In the genomic region with DNA sequence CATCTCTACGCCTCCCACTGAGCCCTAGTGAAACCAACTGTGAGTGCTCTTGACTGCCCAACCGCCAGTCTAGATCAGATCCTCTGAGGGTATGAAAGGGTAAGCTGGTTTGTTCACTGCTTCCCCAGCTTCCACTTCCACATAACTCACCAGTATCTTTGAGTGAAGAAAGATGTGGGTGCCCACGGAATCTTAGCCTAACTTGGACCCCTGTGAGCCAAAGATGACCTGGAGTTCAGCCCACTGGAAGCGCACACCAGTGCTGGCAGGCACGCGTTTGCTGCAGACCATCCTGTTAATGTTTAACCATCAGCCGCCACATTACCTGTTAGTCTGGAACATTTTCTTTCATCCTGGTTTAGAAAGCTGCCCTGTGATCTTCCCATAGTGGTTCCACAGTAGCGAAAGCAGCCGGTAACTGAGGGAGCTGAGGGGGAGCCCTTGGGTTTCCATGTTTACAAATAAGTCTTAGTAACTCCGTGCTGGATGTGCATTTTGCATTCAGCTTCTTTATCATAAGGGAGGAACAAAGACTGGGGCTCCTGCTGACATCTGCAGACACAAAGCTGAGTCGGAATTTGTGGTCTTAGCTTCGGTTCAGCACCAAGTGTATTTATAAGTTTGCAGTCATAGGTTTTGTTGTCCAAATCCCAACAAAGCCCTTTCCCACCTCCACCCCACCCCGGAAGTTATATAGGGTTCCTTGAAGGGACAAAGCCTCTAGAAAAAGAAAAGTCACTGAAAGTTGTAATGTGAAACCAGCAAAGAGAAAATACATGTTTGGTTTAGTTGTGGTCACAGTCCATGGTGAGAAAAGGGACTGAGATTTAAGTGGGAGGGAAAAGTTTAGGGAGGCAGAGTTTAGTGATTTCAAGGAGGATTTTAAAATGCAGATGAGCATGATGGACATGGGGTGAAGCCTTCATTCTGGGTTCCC, we compare ENCODE assay signal across 1 cellular context.
A peak's percentile ranks its signal among the peaks of the same experiment; 100 is the strongest.
TF ChIP-seq lines count a peak whose summit lies in the region.

No MANE protein-coding gene starts in this region.

TF ChIP-seq in HepG2, 621 proteins besides CTCF, POLR2A, EP300 and RAD21 (continued from another document and continues in another):
- TF ChIP-seq, protein P1, sequence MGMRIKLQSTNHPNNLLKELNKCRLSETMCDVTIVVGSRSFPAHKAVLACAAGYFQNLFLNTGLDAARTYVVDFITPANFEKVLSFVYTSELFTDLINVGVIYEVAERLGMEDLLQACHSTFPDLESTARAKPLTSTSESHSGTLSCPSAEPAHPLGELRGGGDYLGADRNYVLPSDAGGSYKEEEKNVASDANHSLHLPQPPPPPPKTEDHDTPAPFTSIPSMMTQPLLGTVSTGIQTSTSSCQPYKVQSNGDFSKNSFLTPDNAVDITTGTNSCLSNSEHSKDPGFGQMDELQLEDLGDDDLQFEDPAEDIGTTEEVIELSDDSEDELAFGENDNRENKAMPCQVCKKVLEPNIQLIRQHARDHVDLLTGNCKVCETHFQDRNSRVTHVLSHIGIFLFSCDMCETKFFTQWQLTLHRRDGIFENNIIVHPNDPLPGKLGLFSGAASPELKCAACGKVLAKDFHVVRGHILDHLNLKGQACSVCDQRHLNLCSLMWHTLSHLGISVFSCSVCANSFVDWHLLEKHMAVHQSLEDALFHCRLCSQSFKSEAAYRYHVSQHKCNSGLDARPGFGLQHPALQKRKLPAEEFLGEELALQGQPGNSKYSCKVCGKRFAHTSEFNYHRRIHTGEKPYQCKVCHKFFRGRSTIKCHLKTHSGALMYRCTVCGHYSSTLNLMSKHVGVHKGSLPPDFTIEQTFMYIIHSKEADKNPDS (CRISPR knock-in tag; IDR thresholded peaks at IDR 0.05), result no peak
- TF ChIP-seq CBX2 (IDR thresholded peaks at IDR 0.05; ENCODE audit: low read depth, low read length) (no peak), CBX2 (CRISPR knock-in tag; IDR thresholded peaks at IDR 0.05; ENCODE audit: low read depth) (no peak), FOXM1 (CRISPR knock-in tag; IDR thresholded peaks at IDR 0.05) (no peak), ZNF75D (CRISPR knock-in tag; IDR thresholded peaks at IDR 0.05; ENCODE audit: borderline replicate concordance) (no peak), FOXK1 (CRISPR knock-in tag; IDR thresholded peaks at IDR 0.05; ENCODE audit: borderline replicate concordance, low read depth) (peak; percentile 88), ZNF572 (CRISPR knock-in tag; IDR thresholded peaks at IDR 0.05) (no peak), SUZ12 (IDR thresholded peaks at IDR 0.05; ENCODE audit: low read depth, low read length) (no peak), RORA (CRISPR knock-in tag; IDR thresholded peaks at IDR 0.05) (no peak), ZNF552 (CRISPR knock-in tag; IDR thresholded peaks at IDR 0.05; ENCODE audit: borderline replicate concordance) (peak; percentile 38; the same call in 1 of the 2 replicates), ZNF225 (CRISPR knock-in tag; IDR thresholded peaks at IDR 0.05) (no peak)
- TF ChIP-seq, protein P2, sequence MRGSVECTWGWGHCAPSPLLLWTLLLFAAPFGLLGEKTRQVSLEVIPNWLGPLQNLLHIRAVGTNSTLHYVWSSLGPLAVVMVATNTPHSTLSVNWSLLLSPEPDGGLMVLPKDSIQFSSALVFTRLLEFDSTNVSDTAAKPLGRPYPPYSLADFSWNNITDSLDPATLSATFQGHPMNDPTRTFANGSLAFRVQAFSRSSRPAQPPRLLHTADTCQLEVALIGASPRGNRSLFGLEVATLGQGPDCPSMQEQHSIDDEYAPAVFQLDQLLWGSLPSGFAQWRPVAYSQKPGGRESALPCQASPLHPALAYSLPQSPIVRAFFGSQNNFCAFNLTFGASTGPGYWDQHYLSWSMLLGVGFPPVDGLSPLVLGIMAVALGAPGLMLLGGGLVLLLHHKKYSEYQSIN (CRISPR knock-in tag; IDR thresholded peaks at IDR 0.05; ENCODE audit: borderline replicate concordance), result no peak
- TF ChIP-seq, protein P3, sequence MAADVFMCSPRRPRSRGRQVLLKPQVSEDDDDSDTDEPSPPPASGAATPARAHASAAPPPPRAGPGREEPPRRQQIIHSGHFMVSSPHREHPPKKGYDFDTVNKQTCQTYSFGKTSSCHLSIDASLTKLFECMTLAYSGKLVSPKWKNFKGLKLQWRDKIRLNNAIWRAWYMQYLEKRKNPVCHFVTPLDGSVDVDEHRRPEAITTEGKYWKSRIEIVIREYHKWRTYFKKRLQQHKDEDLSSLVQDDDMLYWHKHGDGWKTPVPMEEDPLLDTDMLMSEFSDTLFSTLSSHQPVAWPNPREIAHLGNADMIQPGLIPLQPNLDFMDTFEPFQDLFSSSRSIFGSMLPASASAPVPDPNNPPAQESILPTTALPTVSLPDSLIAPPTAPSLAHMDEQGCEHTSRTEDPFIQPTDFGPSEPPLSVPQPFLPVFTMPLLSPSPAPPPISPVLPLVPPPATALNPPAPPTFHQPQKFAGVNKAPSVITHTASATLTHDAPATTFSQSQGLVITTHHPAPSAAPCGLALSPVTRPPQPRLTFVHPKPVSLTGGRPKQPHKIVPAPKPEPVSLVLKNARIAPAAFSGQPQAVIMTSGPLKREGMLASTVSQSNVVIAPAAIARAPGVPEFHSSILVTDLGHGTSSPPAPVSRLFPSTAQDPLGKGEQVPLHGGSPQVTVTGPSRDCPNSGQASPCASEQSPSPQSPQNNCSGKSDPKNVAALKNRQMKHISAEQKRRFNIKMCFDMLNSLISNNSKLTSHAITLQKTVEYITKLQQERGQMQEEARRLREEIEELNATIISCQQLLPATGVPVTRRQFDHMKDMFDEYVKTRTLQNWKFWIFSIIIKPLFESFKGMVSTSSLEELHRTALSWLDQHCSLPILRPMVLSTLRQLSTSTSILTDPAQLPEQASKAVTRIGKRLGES (CRISPR knock-in tag; IDR thresholded peaks at IDR 0.05; ENCODE audit: borderline replicate concordance), result no peak
- TF ChIP-seq, protein P4, sequence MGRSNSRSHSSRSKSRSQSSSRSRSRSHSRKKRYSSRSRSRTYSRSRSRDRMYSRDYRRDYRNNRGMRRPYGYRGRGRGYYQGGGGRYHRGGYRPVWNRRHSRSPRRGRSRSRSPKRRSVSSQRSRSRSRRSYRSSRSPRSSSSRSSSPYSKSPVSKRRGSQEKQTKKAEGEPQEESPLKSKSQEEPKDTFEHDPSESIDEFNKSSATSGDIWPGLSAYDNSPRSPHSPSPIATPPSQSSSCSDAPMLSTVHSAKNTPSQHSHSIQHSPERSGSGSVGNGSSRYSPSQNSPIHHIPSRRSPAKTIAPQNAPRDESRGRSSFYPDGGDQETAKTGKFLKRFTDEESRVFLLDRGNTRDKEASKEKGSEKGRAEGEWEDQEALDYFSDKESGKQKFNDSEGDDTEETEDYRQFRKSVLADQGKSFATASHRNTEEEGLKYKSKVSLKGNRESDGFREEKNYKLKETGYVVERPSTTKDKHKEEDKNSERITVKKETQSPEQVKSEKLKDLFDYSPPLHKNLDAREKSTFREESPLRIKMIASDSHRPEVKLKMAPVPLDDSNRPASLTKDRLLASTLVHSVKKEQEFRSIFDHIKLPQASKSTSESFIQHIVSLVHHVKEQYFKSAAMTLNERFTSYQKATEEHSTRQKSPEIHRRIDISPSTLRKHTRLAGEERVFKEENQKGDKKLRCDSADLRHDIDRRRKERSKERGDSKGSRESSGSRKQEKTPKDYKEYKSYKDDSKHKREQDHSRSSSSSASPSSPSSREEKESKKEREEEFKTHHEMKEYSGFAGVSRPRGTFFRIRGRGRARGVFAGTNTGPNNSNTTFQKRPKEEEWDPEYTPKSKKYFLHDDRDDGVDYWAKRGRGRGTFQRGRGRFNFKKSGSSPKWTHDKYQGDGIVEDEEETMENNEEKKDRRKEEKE (IDR thresholded peaks at IDR 0.05), result no peak
- TF ChIP-seq, protein P5, sequence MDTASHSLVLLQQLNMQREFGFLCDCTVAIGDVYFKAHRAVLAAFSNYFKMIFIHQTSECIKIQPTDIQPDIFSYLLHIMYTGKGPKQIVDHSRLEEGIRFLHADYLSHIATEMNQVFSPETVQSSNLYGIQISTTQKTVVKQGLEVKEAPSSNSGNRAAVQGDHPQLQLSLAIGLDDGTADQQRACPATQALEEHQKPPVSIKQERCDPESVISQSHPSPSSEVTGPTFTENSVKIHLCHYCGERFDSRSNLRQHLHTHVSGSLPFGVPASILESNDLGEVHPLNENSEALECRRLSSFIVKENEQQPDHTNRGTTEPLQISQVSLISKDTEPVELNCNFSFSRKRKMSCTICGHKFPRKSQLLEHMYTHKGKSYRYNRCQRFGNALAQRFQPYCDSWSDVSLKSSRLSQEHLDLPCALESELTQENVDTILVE (CRISPR knock-in tag; IDR thresholded peaks at IDR 0.05), result no peak
- TF ChIP-seq, protein P6, sequence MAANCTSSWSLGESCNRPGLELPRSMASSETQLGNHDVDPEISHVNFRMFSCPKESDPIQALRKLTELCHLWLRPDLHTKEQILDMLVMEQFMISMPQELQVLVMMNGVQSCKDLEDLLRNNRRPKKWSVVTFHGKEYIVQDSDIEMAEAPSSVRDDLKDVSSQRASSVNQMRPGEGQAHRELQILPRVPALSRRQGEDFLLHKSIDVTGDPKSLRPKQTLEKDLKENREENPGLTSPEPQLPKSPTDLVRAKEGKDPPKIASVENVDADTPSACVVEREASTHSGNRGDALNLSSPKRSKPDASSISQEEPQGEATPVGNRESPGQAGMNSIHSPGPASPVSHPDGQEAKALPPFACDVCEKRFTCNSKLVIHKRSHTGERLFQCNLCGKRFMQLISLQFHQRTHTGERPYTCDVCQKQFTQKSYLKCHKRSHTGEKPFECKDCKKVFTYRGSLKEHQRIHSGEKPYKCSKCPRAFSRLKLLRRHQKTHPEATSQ (CRISPR knock-in tag; IDR thresholded peaks at IDR 0.05; ENCODE audit: borderline replicate concordance), result no peak
- TF ChIP-seq, protein P7, sequence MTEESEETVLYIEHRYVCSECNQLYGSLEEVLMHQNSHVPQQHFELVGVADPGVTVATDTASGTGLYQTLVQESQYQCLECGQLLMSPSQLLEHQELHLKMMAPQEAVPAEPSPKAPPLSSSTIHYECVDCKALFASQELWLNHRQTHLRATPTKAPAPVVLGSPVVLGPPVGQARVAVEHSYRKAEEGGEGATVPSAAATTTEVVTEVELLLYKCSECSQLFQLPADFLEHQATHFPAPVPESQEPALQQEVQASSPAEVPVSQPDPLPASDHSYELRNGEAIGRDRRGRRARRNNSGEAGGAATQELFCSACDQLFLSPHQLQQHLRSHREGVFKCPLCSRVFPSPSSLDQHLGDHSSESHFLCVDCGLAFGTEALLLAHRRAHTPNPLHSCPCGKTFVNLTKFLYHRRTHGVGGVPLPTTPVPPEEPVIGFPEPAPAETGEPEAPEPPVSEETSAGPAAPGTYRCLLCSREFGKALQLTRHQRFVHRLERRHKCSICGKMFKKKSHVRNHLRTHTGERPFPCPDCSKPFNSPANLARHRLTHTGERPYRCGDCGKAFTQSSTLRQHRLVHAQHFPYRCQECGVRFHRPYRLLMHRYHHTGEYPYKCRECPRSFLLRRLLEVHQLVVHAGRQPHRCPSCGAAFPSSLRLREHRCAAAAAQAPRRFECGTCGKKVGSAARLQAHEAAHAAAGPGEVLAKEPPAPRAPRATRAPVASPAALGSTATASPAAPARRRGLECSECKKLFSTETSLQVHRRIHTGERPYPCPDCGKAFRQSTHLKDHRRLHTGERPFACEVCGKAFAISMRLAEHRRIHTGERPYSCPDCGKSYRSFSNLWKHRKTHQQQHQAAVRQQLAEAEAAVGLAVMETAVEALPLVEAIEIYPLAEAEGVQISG (CRISPR knock-in tag; IDR thresholded peaks at IDR 0.05), result peak; percentile 59; the same call in 1 of the 2 replicates
- TF ChIP-seq, protein P8, sequence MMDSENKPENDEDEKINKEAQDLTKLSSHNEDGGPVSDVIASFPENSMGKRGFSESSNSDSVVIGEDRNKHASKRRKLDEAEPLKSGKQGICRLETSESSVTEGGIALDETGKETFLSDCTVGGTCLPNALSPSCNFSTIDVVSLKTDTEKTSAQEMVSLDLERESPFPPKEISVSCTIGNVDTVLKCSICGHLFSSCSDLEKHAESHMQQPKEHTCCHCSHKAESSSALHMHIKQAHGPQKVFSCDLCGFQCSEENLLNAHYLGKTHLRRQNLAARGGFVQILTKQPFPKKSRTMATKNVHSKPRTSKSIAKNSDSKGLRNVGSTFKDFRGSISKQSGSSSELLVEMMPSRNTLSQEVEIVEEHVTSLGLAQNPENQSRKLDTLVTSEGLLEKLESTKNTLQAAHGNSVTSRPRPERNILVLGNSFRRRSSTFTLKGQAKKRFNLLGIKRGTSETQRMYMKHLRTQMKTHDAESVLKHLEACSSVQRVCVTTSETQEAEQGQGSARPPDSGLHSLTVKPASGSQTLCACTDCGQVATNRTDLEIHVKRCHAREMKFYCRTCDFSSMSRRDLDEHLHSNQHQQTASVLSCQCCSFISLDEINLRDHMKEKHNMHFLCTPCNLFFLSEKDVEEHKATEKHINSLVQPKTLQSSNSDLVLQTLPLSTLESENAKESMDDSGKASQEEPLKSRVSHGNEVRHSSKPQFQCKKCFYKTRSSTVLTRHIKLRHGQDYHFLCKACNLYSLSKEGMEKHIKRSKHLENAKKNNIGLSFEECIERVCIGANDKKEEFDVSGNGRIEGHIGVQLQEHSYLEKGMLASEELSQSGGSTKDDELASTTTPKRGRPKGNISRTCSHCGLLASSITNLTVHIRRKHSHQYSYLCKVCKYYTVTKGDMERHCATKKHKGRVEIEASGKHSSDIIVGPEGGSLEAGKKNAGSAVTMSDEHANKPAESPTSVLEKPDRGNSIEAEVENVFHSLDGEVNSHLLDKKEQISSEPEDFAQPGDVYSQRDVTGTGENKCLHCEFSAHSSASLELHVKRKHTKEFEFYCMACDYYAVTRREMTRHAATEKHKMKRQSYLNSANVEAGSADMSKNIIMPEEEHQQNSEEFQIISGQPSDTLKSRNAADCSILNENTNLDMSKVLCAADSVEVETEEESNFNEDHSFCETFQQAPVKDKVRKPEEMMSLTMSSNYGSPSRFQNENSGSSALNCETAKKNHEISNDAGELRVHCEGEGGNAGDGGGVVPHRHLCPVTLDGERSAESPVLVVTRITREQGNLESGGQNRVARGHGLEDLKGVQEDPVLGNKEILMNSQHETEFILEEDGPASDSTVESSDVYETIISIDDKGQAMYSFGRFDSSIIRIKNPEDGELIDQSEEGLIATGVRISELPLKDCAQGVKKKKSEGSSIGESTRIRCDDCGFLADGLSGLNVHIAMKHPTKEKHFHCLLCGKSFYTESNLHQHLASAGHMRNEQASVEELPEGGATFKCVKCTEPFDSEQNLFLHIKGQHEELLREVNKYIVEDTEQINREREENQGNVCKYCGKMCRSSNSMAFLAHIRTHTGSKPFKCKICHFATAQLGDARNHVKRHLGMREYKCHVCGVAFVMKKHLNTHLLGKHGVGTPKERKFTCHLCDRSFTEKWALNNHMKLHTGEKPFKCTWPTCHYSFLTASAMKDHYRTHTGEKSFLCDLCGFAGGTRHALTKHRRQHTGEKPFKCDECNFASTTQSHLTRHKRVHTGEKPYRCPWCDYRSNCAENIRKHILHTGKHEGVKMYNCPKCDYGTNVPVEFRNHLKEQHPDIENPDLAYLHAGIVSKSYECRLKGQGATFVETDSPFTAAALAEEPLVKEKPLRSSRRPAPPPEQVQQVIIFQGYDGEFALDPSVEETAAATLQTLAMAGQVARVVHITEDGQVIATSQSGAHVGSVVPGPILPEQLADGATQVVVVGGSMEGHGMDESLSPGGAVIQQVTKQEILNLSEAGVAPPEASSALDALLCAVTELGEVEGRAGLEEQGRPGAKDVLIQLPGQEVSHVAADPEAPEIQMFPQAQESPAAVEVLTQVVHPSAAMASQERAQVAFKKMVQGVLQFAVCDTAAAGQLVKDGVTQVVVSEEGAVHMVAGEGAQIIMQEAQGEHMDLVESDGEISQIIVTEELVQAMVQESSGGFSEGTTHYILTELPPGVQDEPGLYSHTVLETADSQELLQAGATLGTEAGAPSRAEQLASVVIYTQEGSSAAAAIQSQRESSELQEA (CRISPR knock-in tag; IDR thresholded peaks at IDR 0.05; ENCODE audit: not compliant biosample characterization), result no peak
- TF ChIP-seq, protein P9, sequence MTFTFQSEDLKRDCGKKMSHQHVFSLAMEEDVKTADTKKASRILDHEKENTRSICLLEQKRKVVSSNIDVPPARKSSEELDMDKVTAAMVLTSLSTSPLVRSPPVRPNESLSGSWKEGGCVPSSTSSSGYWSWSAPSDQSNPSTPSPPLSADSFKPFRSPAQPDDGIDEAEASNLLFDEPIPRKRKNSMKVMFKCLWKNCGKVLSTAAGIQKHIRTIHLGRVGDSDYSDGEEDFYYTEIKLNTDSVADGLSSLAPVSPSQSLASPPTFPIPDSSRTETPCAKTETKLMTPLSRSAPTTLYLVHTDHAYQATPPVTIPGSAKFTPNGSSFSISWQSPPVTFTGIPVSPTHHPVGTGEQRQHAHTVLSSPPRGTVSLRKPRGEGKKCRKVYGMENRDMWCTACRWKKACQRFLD (CRISPR knock-in tag; IDR thresholded peaks at IDR 0.05; ENCODE audit: borderline replicate concordance), result no peak
